13 cellular contexts compared by ENCODE assay signal in genomic region chr10:6396652-6397051, GRCh38.
DNase-seq lines count a peak whose midpoint lies in the region; ATAC-seq, FAIRE-seq and TF ChIP-seq lines count a peak whose summit lies in the region.
"Had no signal": no experiment of that assay in that cellular context is flagged by ENCODE, and none has a peak within 500 bp of the region (broad histone marks: within the 10 kb centered on the region; RNA-seq: fewer than 3 reads in every experiment).

No MANE protein-coding gene starts in this region.

- DNase-seq in A172 (ENCODE audit: low spot score) (peak; percentile 35), HCEC 1CT (peak; percentile 84), RPMI7951 (ENCODE audit: low read depth) (peak; percentile 98), epithelial cell of esophagus (ENCODE audit: low read depth) (peak; percentile 86), hepatocyte (ENCODE audit: low spot score) (no peak), sigmoid colon (no peak), frontal cortex (ENCODE audit: low spot score in 2 of 2) (no peak)
- DNase-seq: activated CD4-positive, alpha-beta T cell treated with anti-CD3 and anti-CD28 coated beads, Interleukin-2, amount 50 U/mL, for 4 hours; activated gamma-delta T cell treated with Interleukin-2 at 50 U/mL for 16 hours; left cardiac atrium; NK-92 treated with Interleukin-12 subunit alpha and Interleukin-12 subunit beta, amount 100 ng/mL, for 24 hours had no signal

- TF ChIP-seq CTCF in epithelial cell of esophagus (IDR thresholded peaks at IDR 0.05; ENCODE audit: insufficient read depth, low read depth, low read length, missing control alignments) (no peak), hepatocyte (IDR thresholded peaks at IDR 0.05; ENCODE audit: poor library complexity) (no peak), sigmoid colon (IDR thresholded peaks at IDR 0.05) (no peak)

- no peak overlapping the region for H3K4me2 ChIP-seq in hepatocyte

- H3K4me1 ChIP-seq in hepatocyte (ENCODE audit: insufficient read depth) (peaks cover 6% of the 10 kb centered on the region), sigmoid colon (peaks cover 0 to 21% (median 12%) of the 10 kb centered on the region in 4 donors)

- H3K9me2 ChIP-seq in hepatocyte (replicated peaks; ENCODE audit: insufficient read depth): no peaks in the 10 kb centered on the region

- no peak for TF ChIP-seq EP300 in sigmoid colon (IDR thresholded peaks at IDR 0.05)

- ATAC-seq in HG02970 (IDR thresholded peaks at IDR 0.05; ENCODE audit: low FRiP score, unreplicated experiment): no peak
- ATAC-seq: left cardiac atrium had no signal

- intact Hi-C loops in sigmoid colon (cut with DNase I): no loop called here

- no peak for FAIRE-seq in frontal cortex (lab: Jason Lieb, UNC)

- 80% methylated on average over 4 of the region's 4 CpGs for WGBS in hepatocyte (ENCODE audit: low lambda C conversion rate, missing lambda C conversion rate)
- WGBS in sigmoid colon, 2 donors: 69 to 79% methylated on average over 4 of the region's 4 CpGs

- H3K27ac ChIP-seq in hepatocyte (no peak overlapping the region), sigmoid colon (no peak overlapping the region)

- H3K4me3 ChIP-seq in epithelial cell of esophagus (ENCODE audit: low read length) (no peak overlapping the region), hepatocyte (no peak overlapping the region), sigmoid colon (no peak overlapping the region)
- H3K4me3 ChIP-seq: skin epidermis had no signal

- H2AFZ ChIP-seq in hepatocyte: no peak overlapping the region

- H3K27me3 ChIP-seq in hepatocyte (no peaks in the 10 kb centered on the region), sigmoid colon (no peaks in the 10 kb centered on the region)

- TF ChIP-seq POLR2A in sigmoid colon (IDR thresholded peaks at IDR 0.05): no peak

- no peaks in the 10 kb centered on the region for H3K36me3 ChIP-seq in hepatocyte (replicated peaks; ENCODE audit: insufficient read depth, low read depth)
- no peaks in the 10 kb centered on the region for H3K36me3 ChIP-seq in sigmoid colon

- H3K79me2 ChIP-seq in hepatocyte: no peaks in the 10 kb centered on the region

- H4K20me1 ChIP-seq in hepatocyte (ENCODE audit: insufficient read depth, poor library complexity, severe bottlenecking): no peaks in the 10 kb centered on the region

- H3K9me3 ChIP-seq in hepatocyte (ENCODE audit: low read depth) (no peaks in the 10 kb centered on the region), sigmoid colon (no peaks in the 10 kb centered on the region)

Comparison
In these comparisons a context has a peak if more than half of its experiments do, and no peak if none do; other contexts are left out.
1. DNase-seq: peak in A172 (single experiment), HCEC 1CT (single experiment), RPMI7951 (single experiment) and epithelial cell of esophagus (single experiment); none in hepatocyte (single experiment), sigmoid colon (single experiment) and frontal cortex (0 of 2).